8 cellular contexts compared by ENCODE assay signal in the genomic region with DNA sequence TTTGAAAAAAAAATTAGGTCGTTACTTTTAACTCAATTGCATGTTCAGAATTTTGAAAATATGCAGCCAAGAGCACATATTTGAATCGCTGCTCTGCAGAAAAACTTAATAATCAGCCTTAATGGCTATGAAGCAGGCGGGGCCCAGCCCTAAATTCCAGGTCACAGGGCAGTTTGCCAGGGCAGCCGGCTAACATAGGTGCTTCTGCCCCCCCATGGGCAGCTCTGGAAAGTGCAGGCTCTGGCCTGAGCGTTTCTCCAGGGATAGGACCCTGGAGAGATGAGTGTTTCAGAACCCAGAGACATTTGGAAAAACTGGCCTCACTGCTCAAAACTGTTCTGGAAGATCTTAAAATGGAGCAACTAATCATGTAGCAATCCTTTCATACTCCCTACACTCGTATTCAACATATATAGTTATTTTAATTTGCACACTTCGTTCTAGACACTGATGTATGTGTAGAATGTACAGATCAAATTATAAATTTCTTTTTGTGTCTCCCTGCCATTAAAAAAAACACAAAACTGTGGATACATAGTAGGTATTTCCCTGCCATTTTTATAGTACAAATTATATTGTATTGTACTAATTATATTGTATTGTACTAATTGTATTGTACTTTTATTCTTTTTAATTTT. TPM values are rescaled to one million over a fixed set of nuclear protein-coding genes. Genes with fewer than 3 reads are reported as not detected.
DNase-seq lines count a peak whose midpoint lies in the region; ATAC-seq and TF ChIP-seq lines count a peak whose summit lies in the region.

No MANE protein-coding gene starts in this region.

- POLR2A ChIA-PET in RWPE1 (lab: Yijun Ruan, JAX; ENCODE audit: low non-redundant PET) = no interaction called here

- no peaks in the 10 kb centered on the region for H3K36me3 ChIP-seq in MG63

- H3K9me3 ChIP-seq in MG63 = no peaks in the 10 kb centered on the region

- peaks cover 12% of the 10 kb centered on the region for H3K4me1 Mint-ChIP-seq in activated T-helper 17 cell treated with anti-CD3 and anti-CD28 coated beads, Interleukin-2, amount 50 U/mL, for 72 hours

- no peaks in the 10 kb centered on the region for H3K27me3 ChIP-seq in MG63

- no peaks in the 10 kb centered on the region for H3K27me3 Mint-ChIP-seq in activated T-helper 17 cell treated with anti-CD3 and anti-CD28 coated beads, Interleukin-2, amount 50 U/mL, for 72 hours

- H3K27ac ChIP-seq in RWPE1 = peak overlapping the region; percentile 52

- H3K9me3 Mint-ChIP-seq in activated T-helper 17 cell treated with anti-CD3 and anti-CD28 coated beads, Interleukin-2, amount 50 U/mL, for 72 hours = no peaks in the 10 kb centered on the region

- CTCF ChIA-PET in RWPE1 (lab: Yijun Ruan, JAX) = interaction anchor here (0.7 to 3.0 kb wide), 11 partner anchors 10 to 112 kb away, joined by 3 to 17 read pairs (median 4); a partner anchor contains a TSS

- no peak overlapping the region for H3K4me3 ChIP-seq in MG63
- no peak overlapping the region for H3K4me3 ChIP-seq in foreskin fibroblast (ENCODE audit: low read depth in 1 of 2, low read length in 2 of 2)

- TF ChIP-seq CTCF in RWPE1 (conservative IDR thresholded peaks at IDR 0.05; ENCODE audit: low read depth) (peak; percentile 96), foreskin fibroblast (IDR thresholded peaks at IDR 0.05; ENCODE audit: low read depth, low read length) (peak; percentile 91)

- DNase-seq in A172 (ENCODE audit: low spot score) = peak; percentile 52
- peak; percentile 78 for DNase-seq in MG63
- peak; percentile 90 for DNase-seq in RWPE1 (ENCODE audit: low spot score)
- peak; percentile 73 to 95 for DNase-seq in foreskin fibroblast
- peak in 50 of 56 donors; percentile 11 to 89 (median 61) for DNase-seq in nucleus accumbens (lab: John Stamatoyannopoulos, UW)
- DNase-seq in superior temporal gyrus (ENCODE audit: extremely low spot score) = peak; percentile 89

- no peak overlapping the region for H3K27ac Mint-ChIP-seq in activated T-helper 17 cell treated with anti-CD3 and anti-CD28 coated beads, Interleukin-2, amount 50 U/mL, for 72 hours

- H3K36me3 Mint-ChIP-seq in activated T-helper 17 cell treated with anti-CD3 and anti-CD28 coated beads, Interleukin-2, amount 50 U/mL, for 72 hours (ENCODE audit: low read depth) = no peaks in the 10 kb centered on the region

- ATAC-seq in GM18519 (IDR thresholded peaks at IDR 0.05; ENCODE audit: low FRiP score, unreplicated experiment) = peak; percentile 49
- peak; percentile 48 for ATAC-seq in activated T-helper 17 cell treated with anti-CD3 and anti-CD28 coated beads, Interleukin-2, amount 50 U/mL, for 72 hours (replicated peaks)

- no peak overlapping the region for H3K4me3 Mint-ChIP-seq in activated T-helper 17 cell treated with anti-CD3 and anti-CD28 coated beads, Interleukin-2, amount 50 U/mL, for 72 hours

RNA-seq across cellular contexts. Expression of a gene that starts 26.0 kb away (rescaled TPM):
- 6.1 and 6.2 TPM in 2 replicates for total RNA-seq in A172 (2014; rRNA removed; shearing (Covaris generic))
- 4.8 and 6.2 TPM in 2 replicates for total RNA-seq in MG63 (2014; rRNA removed; shearing (Covaris generic); ENCODE audit: low replicate concordance)
- total RNA-seq in activated T-helper 17 cell treated with anti-CD3 and anti-CD28 coated beads, Interleukin-2, amount 50 U/mL, for 72 hours = 10 to 100 TPM in 1 of 2 donors, 1 to 10 TPM in 1; 4.1 to 10.3 TPM
